Comparison of ENCODE assay signal across 9 cellular contexts in the genomic region with DNA sequence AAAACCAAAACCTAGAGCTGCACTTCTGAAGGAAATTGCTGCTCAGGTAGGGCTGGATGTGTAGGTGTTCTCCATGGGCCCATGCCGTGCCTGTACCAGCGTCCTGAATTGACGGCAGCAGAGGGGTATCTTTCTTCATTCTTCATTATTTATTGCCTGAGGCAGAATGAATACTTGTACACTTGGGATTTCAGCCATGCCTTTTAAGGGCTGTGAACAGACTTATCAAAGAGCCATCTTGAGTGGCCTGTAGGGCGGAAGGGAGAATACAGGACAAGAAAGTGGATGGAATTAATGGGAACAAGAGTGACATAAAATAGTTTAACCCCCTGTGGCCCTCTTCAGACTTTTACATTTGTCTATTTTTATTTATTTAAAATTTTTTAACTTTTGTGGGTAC.
DNase-seq lines count a peak whose midpoint lies in the region; ATAC-seq and TF ChIP-seq lines count a peak whose summit lies in the region.
"Had no signal": no experiment of that assay in that cellular context is flagged by ENCODE, and none has a peak within 500 bp of the region (broad histone marks: within the 10 kb centered on the region; RNA-seq: fewer than 3 reads in every experiment).

No MANE protein-coding gene starts in this region.

- TF ChIP-seq CTCF in Peyer's patch (IDR thresholded peaks at IDR 0.05) (no peak), nephron progenitor cell (IDR thresholded peaks at IDR 0.05) (no peak)

- no peak for ATAC-seq in effector memory CD8-positive, alpha-beta T cell (replicated peaks)
- ATAC-seq in GM18873 (IDR thresholded peaks at IDR 0.05; ENCODE audit: low FRiP score, unreplicated experiment) (no peak), HG02642 (IDR thresholded peaks at IDR 0.05; ENCODE audit: poor library complexity, unreplicated experiment) (no peak)

- intact Hi-C loops in CD4-positive, alpha-beta memory T cell (cut with micrococcal nuclease) = loop anchor here (2.0 kb wide), 1 partner anchor 15 kb away; no protein-coding TSS in a partner anchor

- peak overlapping the region; percentile 64 to 94 (median 92) for H3K4me3 Mint-ChIP-seq in CD4-positive, alpha-beta memory T cell
- H3K4me3 Mint-ChIP-seq in effector memory CD8-positive, alpha-beta T cell = peak overlapping the region; percentile 82 to 86
- peak overlapping the region; percentile 31 for H3K4me3 Mint-ChIP-seq in nephron progenitor cell

- peaks cover 69 to 98% (median 83%) of the 10 kb centered on the region in 4 donors for H3K4me1 Mint-ChIP-seq in CD4-positive, alpha-beta memory T cell
- peaks cover 62 to 76% of the 10 kb centered on the region in 2 donors for H3K4me1 Mint-ChIP-seq in effector memory CD8-positive, alpha-beta T cell (ENCODE audit: low read depth in 2 of 2)
- H3K4me1 Mint-ChIP-seq in nephron progenitor cell = peaks cover 84% of the 10 kb centered on the region

- H3K27ac Mint-ChIP-seq in CD4-positive, alpha-beta memory T cell = peak overlapping the region; percentile 92 to 98 (median 97)
- peak overlapping the region; percentile 89 to 98 for H3K27ac Mint-ChIP-seq in effector memory CD8-positive, alpha-beta T cell
- peak overlapping the region; percentile 98 for H3K27ac Mint-ChIP-seq in nephron progenitor cell

- H3K9me3 Mint-ChIP-seq in CD4-positive, alpha-beta memory T cell = peaks cover 0 to 5% (median 0%) of the 10 kb centered on the region in 8 donors
- H3K9me3 Mint-ChIP-seq in effector memory CD8-positive, alpha-beta T cell = no peaks in the 10 kb centered on the region
- H3K9me3 Mint-ChIP-seq in nephron progenitor cell = no peaks in the 10 kb centered on the region

- POLR2A ChIA-PET in CD4-positive, alpha-beta memory T cell (lab: Charles Lee; ENCODE audit: partially characterized antibody) = interaction anchor here (0.8 to 15.6 kb wide), 6 partner anchors 9 to 59 kb away, joined by 3 to 334 read pairs (median 48); partner anchors contain the start of gene RASSF3

- CTCF ChIA-PET in CD4-positive, alpha-beta memory T cell (lab: Charles Lee; ENCODE audit: partially characterized antibody) = interaction anchor here (2.8 to 3.4 kb wide), 2 partner anchors 12 to 24 kb away, joined by 12 to 22 read pairs; no protein-coding TSS in a partner anchor

- H3K4me3 ChIP-seq in CD4-positive, alpha-beta memory T cell (ENCODE audit: low read length in 2 of 2) = no peak overlapping the region
- H3K4me3 ChIP-seq in Peyer's patch = no peak overlapping the region

- TF ChIP-seq POLR2A in Peyer's patch (IDR thresholded peaks at IDR 0.05) = no peak

- H3K27me3 ChIP-seq in CD4-positive, alpha-beta memory T cell (ENCODE audit: insufficient read depth, low read length) = no peaks in the 10 kb centered on the region
- no peaks in the 10 kb centered on the region for H3K27me3 ChIP-seq in Peyer's patch

- no peaks in the 10 kb centered on the region for H3K9me3 ChIP-seq in CD4-positive, alpha-beta memory T cell (ENCODE audit: control insufficient read depth in 1 of 2, low read length in 2 of 2)
- no peaks in the 10 kb centered on the region for H3K9me3 ChIP-seq in Peyer's patch

- peaks cover 99% of the 10 kb centered on the region for H3K4me1 ChIP-seq in CD4-positive, alpha-beta memory T cell (ENCODE audit: insufficient read depth, low read length)
- peaks cover 12 to 91% (median 30%) of the 10 kb centered on the region in 4 donors for H3K4me1 ChIP-seq in Peyer's patch

- no peaks in the 10 kb centered on the region for H3K36me3 ChIP-seq in CD4-positive, alpha-beta memory T cell (ENCODE audit: insufficient read depth, low read length)
- H3K36me3 ChIP-seq in Peyer's patch = no peaks in the 10 kb centered on the region

- DNase-seq in CD4-positive, alpha-beta memory T cell = no peak
- no peak for DNase-seq in Peyer's patch
- DNase-seq in effector memory CD8-positive, alpha-beta T cell = no peak
- DNase-seq in nephron progenitor cell = no peak
- DNase-seq in caudate nucleus (lab: John Stamatoyannopoulos, UW) = no peak
- no peak for DNase-seq in hepatic stellate cell (ENCODE audit: low spot score)
- DNase-seq: kidney had no signal

- H3K27ac ChIP-seq in CD4-positive, alpha-beta memory T cell (ENCODE audit: low read depth, low read length) = peak overlapping the region; percentile 77
- H3K27ac ChIP-seq in Peyer's patch (peak overlapping the region; percentile 34 to 92 (median 76)), caudate nucleus (ENCODE audit: low read depth, low read length) (no peak overlapping the region)

- no peaks in the 10 kb centered on the region for H3K27me3 Mint-ChIP-seq in CD4-positive, alpha-beta memory T cell
- H3K27me3 Mint-ChIP-seq in effector memory CD8-positive, alpha-beta T cell = no peaks in the 10 kb centered on the region
- peaks cover 6% of the 10 kb centered on the region for H3K27me3 Mint-ChIP-seq in nephron progenitor cell (ENCODE audit: low read depth, poor library complexity)

- H3K36me3 Mint-ChIP-seq in CD4-positive, alpha-beta memory T cell = peaks cover 12 to 23% of the 10 kb centered on the region in 2 donors
- H3K36me3 Mint-ChIP-seq in effector memory CD8-positive, alpha-beta T cell (ENCODE audit: insufficient read depth) = peaks cover 31% of the 10 kb centered on the region
- no peaks in the 10 kb centered on the region for H3K36me3 Mint-ChIP-seq in nephron progenitor cell (ENCODE audit: low read depth)

Comparison
In these comparisons a context has a peak if more than half of its experiments do, and no peak if none do; other contexts are left out.
1. H3K4me3 Mint-ChIP-seq: peak in every context shown above with its lines; median percentile 92 in CD4-positive, alpha-beta memory T cell; 84 in effector memory CD8-positive, alpha-beta T cell; 31 in nephron progenitor cell.